Comparison of ENCODE assay signal across 18 cellular contexts in the genomic region with DNA sequence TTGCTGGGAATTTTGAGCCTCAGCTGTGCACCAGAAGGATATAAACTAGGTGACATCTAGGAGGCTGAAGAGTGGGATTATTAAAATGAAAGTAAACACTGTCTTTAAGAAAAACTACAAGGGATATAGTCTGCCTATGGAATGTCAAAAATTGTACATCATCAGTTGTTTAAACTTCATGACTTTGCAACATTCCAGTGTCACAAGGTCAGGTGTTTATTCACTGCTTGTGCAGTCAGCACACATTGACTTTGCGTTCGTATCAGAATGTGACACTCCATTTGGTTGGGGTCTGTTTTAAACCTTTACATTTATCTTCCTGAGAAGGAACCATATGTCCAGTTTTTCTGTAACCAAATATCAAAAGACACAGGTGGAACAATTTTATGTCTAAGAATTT.
"Had no signal": no experiment of that assay in that cellular context is flagged by ENCODE, and none has a peak within 500 bp of the region (broad histone marks: within the 10 kb centered on the region; RNA-seq: fewer than 3 reads in every experiment).

No MANE protein-coding gene starts in this region.

- H3K4me1 ChIP-seq: foreskin keratinocyte, prostate gland, testis had no signal

- ATAC-seq: effector memory CD8-positive, alpha-beta T cell; foreskin keratinocyte; naive thymus-derived CD4-positive, alpha-beta T cell; sciatic nerve; stimulated activated naive B cell treated with anti-CD40 and anti-IgM and Interleukin-4, amounts not matched to agents 10 μg/mL and 1 μg/mL and 100 μg/mL, for 72 hours; stimulated activated naive CD8-positive, alpha-beta T cell treated with anti-CD3 and anti-CD28 coated beads, Interleukin-15, amount 100 ng/mL, for 72 hours had no signal

- H3K36me3 ChIP-seq: prostate gland had no signal

- DNase-seq: effector memory CD8-positive, alpha-beta T cell; esophagus squamous epithelium; foreskin keratinocyte; kidney glomerular epithelial cell; naive thymus-derived CD4-positive, alpha-beta T cell; nephron progenitor cell; stimulated activated CD4-positive, alpha-beta T cell treated with anti-CD3 and anti-CD28 coated beads, Interleukin-2, amount 100 ng/mL, for 24 hours; stimulated activated CD4-positive, alpha-beta T cell treated with anti-CD3 and anti-CD28 coated beads, Interleukin-4, amount 100 ng/mL, for 4 hours; stimulated activated naive B cell treated with anti-CD40 and anti-IgM and Interleukin-4, amounts not matched to agents 10 μg/mL and 1 μg/mL and 100 μg/mL, for 72 hours; stimulated activated naive CD8-positive, alpha-beta T cell treated with anti-CD3 and anti-CD28 coated beads, Interleukin-15, amount 100 ng/mL, for 72 hours; testis had no signal

- H3K4me3 ChIP-seq: esophagus squamous epithelium, hepatocyte, prostate gland, skin epidermis, testis had no signal

- H2AFZ ChIP-seq: hepatocyte, parathyroid adenoma had no signal

- FAIRE-seq: colon, islet of Langerhans had no signal

- H3K9ac ChIP-seq: parathyroid adenoma had no signal

- H3K4me2 ChIP-seq: hepatocyte had no signal

- H3K27me3 ChIP-seq: esophagus squamous epithelium, foreskin keratinocyte, hepatocyte, testis had no signal

- H3K27ac ChIP-seq: esophagus squamous epithelium, foreskin keratinocyte, hepatocyte, parathyroid adenoma, prostate gland, skin epidermis, testis had no signal

- H3K9me3 ChIP-seq: prostate gland, testis had no signal
